In genomic region chr6:41062056-41062455, GRCh38 we compare ENCODE assay signal across 22 cellular contexts. TPM values are rescaled to one million over a fixed set of nuclear protein-coding genes. Genes with fewer than 3 reads are reported as not detected.
"Had no signal": no experiment of that assay in that cellular context is flagged by ENCODE, and none has a peak within 500 bp of the region (broad histone marks: within the 10 kb centered on the region; RNA-seq: fewer than 3 reads in every experiment).

No MANE protein-coding gene starts in this region.

- H3K4me3 ChIP-seq: esophagus muscularis mucosa, gastroesophageal sphincter, tibial nerve had no signal

- H3K9me3 Mint-ChIP-seq: dendritic cell treated with granulocyte-macrophage colony-stimulating factor and Interleukin-4, amounts not matched to agents 40 ng/mL and 50 ng/mL, for 4 days; effector memory CD8-positive, alpha-beta T cell; naive thymus-derived CD4-positive, alpha-beta T cell; nephron progenitor cell; stimulated activated effector memory CD8-positive, alpha-beta T cell treated with anti-CD3 and anti-CD28 coated beads, Interleukin-12 subunit alpha, Interleukin-12 subunit beta, amount 100 ng/mL, for 72 hours had no signal

- H3K27ac ChIP-seq: epithelial cell of prostate, esophagus muscularis mucosa, gastroesophageal sphincter, tibial nerve had no signal

- H3K4me3 Mint-ChIP-seq: dendritic cell treated with granulocyte-macrophage colony-stimulating factor and Interleukin-4, amounts not matched to agents 40 ng/mL and 50 ng/mL, for 4 days; effector memory CD8-positive, alpha-beta T cell; naive thymus-derived CD4-positive, alpha-beta T cell; nephron progenitor cell; stimulated activated effector memory CD8-positive, alpha-beta T cell treated with anti-CD3 and anti-CD28 coated beads, Interleukin-12 subunit alpha, Interleukin-12 subunit beta, amount 100 ng/mL, for 72 hours had no signal

- H3K27me3 Mint-ChIP-seq: dendritic cell treated with granulocyte-macrophage colony-stimulating factor and Interleukin-4, amounts not matched to agents 40 ng/mL and 50 ng/mL, for 4 days; effector memory CD8-positive, alpha-beta T cell; naive thymus-derived CD4-positive, alpha-beta T cell had no signal

- DNase-seq: cerebellar nuclear complex; effector memory CD8-positive, alpha-beta T cell; hypothalamus; mesendoderm; naive thymus-derived CD4-positive, alpha-beta T cell; nephron progenitor cell; stimulated activated CD4-positive, alpha-beta T cell treated with anti-CD3 and anti-CD28 coated beads, Interleukin-4, amount 100 ng/mL, for 1 hour; stimulated activated CD8-positive, alpha-beta memory T cell treated with anti-CD3 and anti-CD28 coated beads, Interleukin-4, amount 100 ng/mL, for 48 hours; stimulated activated naive CD8-positive, alpha-beta T cell treated with anti-CD3 and anti-CD28 coated beads, Interleukin-15, Interleukin-2, amounts not matched to agents 100 U/mL and 50 U/mL, for 24 hours had no signal

- H3K27me3 ChIP-seq: esophagus muscularis mucosa, gastroesophageal sphincter, tibial nerve had no signal

- H3K9me3 ChIP-seq: esophagus muscularis mucosa, gastroesophageal sphincter, tibial nerve had no signal

- H3K27ac Mint-ChIP-seq: dendritic cell treated with granulocyte-macrophage colony-stimulating factor and Interleukin-4, amounts not matched to agents 40 ng/mL and 50 ng/mL, for 4 days; effector memory CD8-positive, alpha-beta T cell; naive thymus-derived CD4-positive, alpha-beta T cell; nephron progenitor cell; stimulated activated effector memory CD8-positive, alpha-beta T cell treated with anti-CD3 and anti-CD28 coated beads, Interleukin-12 subunit alpha, Interleukin-12 subunit beta, amount 100 ng/mL, for 72 hours had no signal

- ATAC-seq: effector memory CD8-positive, alpha-beta T cell; gastroesophageal sphincter; naive thymus-derived CD4-positive, alpha-beta T cell; stimulated activated effector memory CD8-positive, alpha-beta T cell treated with anti-CD3 and anti-CD28 coated beads, Interleukin-12 subunit alpha, Interleukin-12 subunit beta, amount 100 ng/mL, for 72 hours; stimulated activated naive CD8-positive, alpha-beta T cell treated with anti-CD3 and anti-CD28 coated beads, Interleukin-15, Interleukin-2, amounts not matched to agents 100 U/mL and 50 U/mL, for 24 hours had no signal

RNA-seq across cellular contexts. Expression of gene APOBEC2, which starts 9.1 kb away (rescaled TPM):
- total RNA-seq: fibroblast of villous mesenchyme; lung microvascular endothelial cell; naive thymus-derived CD4-positive, alpha-beta T cell; omental fat pad; pulmonary artery endothelial cell; temporal lobe; tibial nerve had no signal

RNA-seq across cellular contexts. Expression of gene TSPO2, which starts 19.8 kb away (rescaled TPM):
- total RNA-seq: esophagus muscularis mucosa; fibroblast of villous mesenchyme; gastroesophageal sphincter; lung microvascular endothelial cell; naive thymus-derived CD4-positive, alpha-beta T cell; omental fat pad; pulmonary artery endothelial cell; temporal lobe; tibial nerve; ureter had no signal
- polyA plus RNA-seq: keratinocyte; naive thymus-derived CD4-positive, alpha-beta T cell had no signal
